Comparison of ENCODE assay signal across 31 cellular contexts in genomic region chr9:127501821-127502343, GRCh38.
"Had no signal": no experiment of that assay in that cellular context is flagged by ENCODE, and none has a peak within 500 bp of the region (broad histone marks: within the 10 kb centered on the region; RNA-seq: fewer than 3 reads in every experiment).

No MANE protein-coding gene starts in this region.

- ATAC-seq: activated CD8-positive, alpha-beta T cell treated with anti-CD3 and anti-CD28 coated beads for 36 hours; activated T-cell treated with anti-CD3 and anti-CD28 coated beads, Interleukin-2, amount 50 U/mL, for 72 hours; activated T-helper 17 cell treated with anti-CD3 and anti-CD28 coated beads, Interleukin-2, amount 50 U/mL, for 72 hours; body of pancreas; K562; PC-3 had no signal

- H3K9me3 ChIP-seq: adrenal gland, body of pancreas, breast epithelium, Peyer's patch, SJCRH30 had no signal

- H3K27me3 Mint-ChIP-seq: activated CD4-positive, alpha-beta T cell treated with anti-CD3 and anti-CD28 coated beads, Interleukin-2, amount 10 ng/mL, durations not matched to agents 24 days and 14 days; activated CD8-positive, alpha-beta T cell treated with anti-CD3 and anti-CD28 coated beads for 36 hours; activated naive CD8-positive, alpha-beta T cell treated with anti-CD3 and anti-CD28 coated beads, Interleukin-2, amount 10 ng/mL, durations not matched to agents 7 days and 5 days; activated T-helper 17 cell treated with anti-CD3 and anti-CD28 coated beads, Interleukin-2, amount 50 U/mL, for 72 hours had no signal

- H3K36me3 ChIP-seq: breast epithelium had no signal

- H3K4me3 ChIP-seq: adrenal gland, body of pancreas, breast epithelium, K562, Peyer's patch, SJCRH30, SK-N-MC had no signal

- DNase-seq: activated CD4-positive, alpha-beta T cell treated with anti-CD3 and anti-CD28 coated beads, Interleukin-2, amount 10 ng/mL, durations not matched to agents 24 days and 14 days; activated CD4-positive, alpha-beta T cell treated with anti-CD3 and anti-CD28 coated beads, Interleukin-2, amount 50 U/mL, for 4 hours; activated CD8-positive, alpha-beta T cell treated with anti-CD3 and anti-CD28 coated beads for 36 hours; activated effector memory CD4-positive, alpha-beta T cell treated with anti-CD3 and anti-CD28 coated beads, Interleukin-2, amount 50 U/mL, for 16 hours; activated naive CD4-positive, alpha-beta T cell; activated naive CD4-positive, alpha-beta T cell treated with anti-CD3 and anti-CD28 coated beads, Interleukin-2, amount 50 U/mL, for 16 hours; activated naive CD8-positive, alpha-beta T cell treated with anti-CD3 and anti-CD28 coated beads, Interleukin-2, amount 10 ng/mL, durations not matched to agents 7 days and 5 days; activated T-cell treated with anti-CD3 and anti-CD28 coated beads, Interleukin-2, amount 50 U/mL, for 1 hour; activated T-cell treated with anti-CD3 and anti-CD28 coated beads, Interleukin-2, amount 50 U/mL, for 72 hours; body of pancreas; NCI-H1092 treated with DMSO at 0.1 percent for 48 hours; NCI-H1417; NCI-H146; NCI-H187; NCI-H2029 treated with DMSO at 0.1 percent for 48 hours; NCI-H345; NCI-H524 treated with DMSO at 0.1 percent for 48 hours; NCI-H748 treated with DMSO at 0.1 percent for 48 hours; NK-92 treated with Interleukin-12 subunit alpha and Interleukin-12 subunit beta, amount 100 ng/mL, for 24 hours; PC-3; Peyer's patch; RPMI8226; SHP77 had no signal

- H3K27ac ChIP-seq: adrenal gland, body of pancreas, breast epithelium, Peyer's patch, SJCRH30, SK-N-MC had no signal

- H3K27me3 ChIP-seq: adrenal gland, body of pancreas, breast epithelium, Peyer's patch, SJCRH30 had no signal

- H3K9me3 Mint-ChIP-seq: activated CD4-positive, alpha-beta T cell treated with anti-CD3 and anti-CD28 coated beads, Interleukin-2, amount 10 ng/mL, durations not matched to agents 24 days and 14 days; activated CD8-positive, alpha-beta T cell treated with anti-CD3 and anti-CD28 coated beads for 36 hours; activated naive CD8-positive, alpha-beta T cell treated with anti-CD3 and anti-CD28 coated beads, Interleukin-2, amount 10 ng/mL, durations not matched to agents 7 days and 5 days; activated T-cell treated with anti-CD3 and anti-CD28 coated beads, Interleukin-2, amount 50 U/mL, for 72 hours; activated T-helper 17 cell treated with anti-CD3 and anti-CD28 coated beads, Interleukin-2, amount 50 U/mL, for 72 hours; T-helper 1 cell treated with Interleukin-12 subunit alpha and Interleukin-12 subunit beta and Interleukin-4 antibody, amounts not matched to agents 30 μg/mL and 1 μg/mL, for 36 hours; T-helper 2 cell treated with Interferon-gamma antibody and Interleukin-4, amounts not matched to agents 5 μg/mL and 100 μg/mL, for 36 hours had no signal

- H3K4me3 Mint-ChIP-seq: activated CD4-positive, alpha-beta T cell treated with anti-CD3 and anti-CD28 coated beads, Interleukin-2, amount 10 ng/mL, durations not matched to agents 24 days and 14 days; activated CD8-positive, alpha-beta T cell treated with anti-CD3 and anti-CD28 coated beads for 36 hours; activated naive CD8-positive, alpha-beta T cell treated with anti-CD3 and anti-CD28 coated beads, Interleukin-2, amount 10 ng/mL, durations not matched to agents 7 days and 5 days; activated T-cell treated with anti-CD3 and anti-CD28 coated beads, Interleukin-2, amount 50 U/mL, for 72 hours; activated T-helper 17 cell treated with anti-CD3 and anti-CD28 coated beads, Interleukin-2, amount 50 U/mL, for 72 hours; T-helper 1 cell treated with Interleukin-12 subunit alpha and Interleukin-12 subunit beta and Interleukin-4 antibody, amounts not matched to agents 30 μg/mL and 1 μg/mL, for 36 hours; T-helper 2 cell treated with Interferon-gamma antibody and Interleukin-4, amounts not matched to agents 5 μg/mL and 100 μg/mL, for 36 hours had no signal

- H3K4me1 Mint-ChIP-seq: activated T-helper 17 cell treated with anti-CD3 and anti-CD28 coated beads, Interleukin-2, amount 50 U/mL, for 72 hours had no signal

- H3K27ac Mint-ChIP-seq: activated CD4-positive, alpha-beta T cell treated with anti-CD3 and anti-CD28 coated beads, Interleukin-2, amount 10 ng/mL, durations not matched to agents 24 days and 14 days; activated CD8-positive, alpha-beta T cell treated with anti-CD3 and anti-CD28 coated beads for 36 hours; activated naive CD8-positive, alpha-beta T cell treated with anti-CD3 and anti-CD28 coated beads, Interleukin-2, amount 10 ng/mL, durations not matched to agents 7 days and 5 days; activated T-cell treated with anti-CD3 and anti-CD28 coated beads, Interleukin-2, amount 50 U/mL, for 72 hours; activated T-helper 17 cell treated with anti-CD3 and anti-CD28 coated beads, Interleukin-2, amount 50 U/mL, for 72 hours; T-helper 1 cell treated with Interleukin-12 subunit alpha and Interleukin-12 subunit beta and Interleukin-4 antibody, amounts not matched to agents 30 μg/mL and 1 μg/mL, for 36 hours; T-helper 2 cell treated with Interferon-gamma antibody and Interleukin-4, amounts not matched to agents 5 μg/mL and 100 μg/mL, for 36 hours had no signal

- H3K4me1 ChIP-seq: body of pancreas, breast epithelium, Peyer's patch, SJCRH30 had no signal
